10 cellular contexts compared by ENCODE assay signal in genomic region chr7:92767427-92767826, GRCh38.
DNase-seq lines count a peak whose midpoint lies in the region; ATAC-seq, FAIRE-seq and TF ChIP-seq lines count a peak whose summit lies in the region.
"Had no signal": no experiment of that assay in that cellular context is flagged by ENCODE, and none has a peak within 500 bp of the region (broad histone marks: within the 10 kb centered on the region; RNA-seq: fewer than 3 reads in every experiment).

No MANE protein-coding gene starts in this region.

- H3K4me3 ChIP-seq in HUES6 (ENCODE audit: low read depth, low read length) (no peak overlapping the region), muscle layer of duodenum (ENCODE audit: low read depth in 1 of 2, low read length in 2 of 2) (no peak overlapping the region), small intestine (ENCODE audit: low read depth in 1 of 2, low read length in 2 of 2) (no peak overlapping the region)

- peaks cover 9% of the 10 kb centered on the region for H3K36me3 Mint-ChIP-seq in brain

- peak; percentile 33 for DNase-seq in DMS 273 (lab: John Stamatoyannopoulos, UW; ENCODE audit: unreplicated experiment)
- DNase-seq in DMS 273 treated with DMSO at 0.1 percent for 48 hours (lab: John Stamatoyannopoulos, UW), result no peak
- no peak for DNase-seq in nucleus accumbens (lab: John Stamatoyannopoulos, UW)
- no peak for DNase-seq in small intestine
- DNase-seq: right cardiac atrium had no signal

- H3K4me1 ChIP-seq in HUES6 (ENCODE audit: control insufficient read depth, insufficient read depth, low read length) (peaks cover 81% of the 10 kb centered on the region), muscle layer of duodenum (ENCODE audit: control insufficient read depth in 1 of 2, insufficient read depth in 2 of 2, low read length in 2 of 2) (peaks cover 8 to 33% of the 10 kb centered on the region in 2 donors), small intestine (ENCODE audit: control insufficient read depth in 2 of 2, insufficient read depth in 1 of 2, low read depth in 1 of 2, low read length in 1 of 2) (peaks cover 5 to 15% of the 10 kb centered on the region in 2 donors)

- peaks cover 60% of the 10 kb centered on the region for H3K4me1 Mint-ChIP-seq in brain

- peak overlapping the region in 1 of 5 experiments; percentile 9 for H3K4me3 Mint-ChIP-seq in brain

- H3K9me3 Mint-ChIP-seq in brain, result no peaks in the 10 kb centered on the region

- H3K27me3 ChIP-seq in HUES6 (ENCODE audit: control insufficient read depth, insufficient read depth, low read length) (no peaks in the 10 kb centered on the region), muscle layer of duodenum (ENCODE audit: low read depth, low read length) (no peaks in the 10 kb centered on the region), small intestine (ENCODE audit: control insufficient read depth in 2 of 2, insufficient read depth in 2 of 2, low read length in 2 of 2) (no peaks in the 10 kb centered on the region)

- no peaks in the 10 kb centered on the region; the same call in 1 of the 2 replicates for H3K36me3 ChIP-seq in HUES6 (ENCODE audit: control insufficient read depth, insufficient read depth, low read length)
- no peaks in the 10 kb centered on the region for H3K36me3 ChIP-seq in muscle layer of duodenum (ENCODE audit: control insufficient read depth in 1 of 2, insufficient read depth in 2 of 2, low read length in 2 of 2)
- H3K36me3 ChIP-seq in small intestine (ENCODE audit: control insufficient read depth in 2 of 2, insufficient read depth in 2 of 2, low read length in 2 of 2), result no peaks in the 10 kb centered on the region

- H3K27ac Mint-ChIP-seq in brain, result peak overlapping the region in 4 of 5 experiments; percentile 29 to 96 (median 96)

- H3K27ac ChIP-seq in HUES6 (ENCODE audit: low read depth, low read length), result peak overlapping the region; percentile 49
- peak overlapping the region; percentile 6 for H3K27ac ChIP-seq in muscle layer of duodenum (ENCODE audit: low read length)
- H3K27ac ChIP-seq in small intestine (ENCODE audit: low read depth in 1 of 2, low read length in 1 of 2), result no peak overlapping the region
- H3K27ac ChIP-seq: 22Rv1 had no signal

- no peaks in the 10 kb centered on the region for H3K9me3 ChIP-seq in HUES6 (ENCODE audit: control insufficient read depth, insufficient read depth, low read depth, low read length)
- no peaks in the 10 kb centered on the region for H3K9me3 ChIP-seq in muscle layer of duodenum (ENCODE audit: control insufficient read depth in 1 of 2, low read length in 2 of 2)
- no peaks in the 10 kb centered on the region for H3K9me3 ChIP-seq in small intestine (ENCODE audit: control insufficient read depth, low read depth)

- H3K27me3 Mint-ChIP-seq in brain, result no peaks in the 10 kb centered on the region

- no peak for FAIRE-seq in small intestine (lab: Jason Lieb, UNC)

- ATAC-seq in HG02938 (IDR thresholded peaks at IDR 0.05; ENCODE audit: unreplicated experiment), result no peak

- H3K9ac ChIP-seq in HUES6 (ENCODE audit: low read length), result no peak overlapping the region

- TF ChIP-seq CTCF in brain (conservative IDR thresholded peaks at IDR 0.05), result no peak

Comparison
In these comparisons a context has a peak if more than half of its experiments do, and no peak if none do; other contexts are left out.
1. H3K27ac ChIP-seq: peak in HUES6 (single experiment) and muscle layer of duodenum (single experiment); none in small intestine (0 of 2).